12 cellular contexts compared by ENCODE assay signal in the genomic region with DNA sequence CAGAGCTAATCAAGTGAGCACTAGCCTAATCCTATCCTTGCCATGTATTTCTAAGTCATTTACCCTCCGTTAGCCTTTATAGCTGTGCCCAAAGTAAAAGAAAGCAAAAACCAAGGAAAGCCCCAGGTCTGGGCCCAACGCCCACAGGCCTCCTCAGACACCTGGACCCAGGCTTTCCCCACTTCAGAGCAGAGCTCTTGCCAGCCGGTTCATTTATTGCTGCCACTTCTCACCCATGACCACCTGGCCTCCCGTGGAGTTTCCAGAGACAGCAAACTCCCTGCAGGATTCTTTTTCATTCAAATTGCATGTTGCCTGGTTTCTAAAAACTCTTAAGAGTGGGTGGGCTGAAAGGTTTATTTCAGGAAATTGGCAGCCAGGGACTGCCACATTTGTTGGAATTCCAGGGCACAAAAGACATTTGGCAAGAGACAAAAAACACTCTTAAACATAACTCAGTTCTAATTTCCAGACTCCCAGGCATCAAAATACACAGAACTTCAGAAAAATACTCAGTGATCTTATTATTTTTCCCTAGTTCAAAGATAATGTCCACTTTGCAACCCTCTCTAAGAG. TPM values are rescaled to one million over a fixed set of nuclear protein-coding genes. Genes with fewer than 3 reads are reported as not detected.
DNase-seq lines count a peak whose midpoint lies in the region; ATAC-seq, FAIRE-seq and TF ChIP-seq lines count a peak whose summit lies in the region.
"Had no signal": no experiment of that assay in that cellular context is flagged by ENCODE, and none has a peak within 500 bp of the region (broad histone marks: within the 10 kb centered on the region; RNA-seq: fewer than 3 reads in every experiment).

No MANE protein-coding gene starts in this region.

- intact Hi-C loops in activated CD4-positive, alpha-beta memory T cell treated with anti-CD3 and anti-CD28 coated beads for 36 hours (cut with micrococcal nuclease), result no loop called here
- intact Hi-C loops in GM12878 (cut with micrococcal nuclease; ENCODE audit: unreplicated experiment), result loop anchor here (10.0 kb wide), 1 partner anchor 493 kb away; no protein-coding TSS in a partner anchor

- in situ Hi-C loops in GM12878 (cut with MboI), result loop anchor here (25.0 kb wide), 1 partner anchor 805 kb away; the partner anchor contains the start of gene SEC61G

- TF ChIP-seq CTCF in GM12878 (IDR thresholded peaks at IDR 0.05 in 2 of 3, conservative IDR thresholded peaks at IDR 0.05 in 1 of 3; ENCODE audit: control insufficient read depth in 2 of 3, extremely low read depth in 1 of 3, insufficient read depth in 1 of 3, low read depth in 3 of 3, low read length in 3 of 3), result no peak

- H3K9ac ChIP-seq in GM12878 (ENCODE audit: control insufficient read depth, insufficient read depth, low read length), result peak overlapping the region; percentile 22; the same call in 1 of the 2 replicates

- no peaks in the 10 kb centered on the region for H3K36me3 ChIP-seq in GM12878 (ENCODE audit: control insufficient read depth in 2 of 2, insufficient read depth in 2 of 2, low read length in 1 of 2)

- peak; percentile 16 for ATAC-seq in GM12878
- peak; percentile 33 to 36 for ATAC-seq in stimulated activated naive B cell treated with anti-CD40 and anti-IgM and Interleukin-4, amounts not matched to agents 10 μg/mL and 1 μg/mL and 100 μg/mL, for 72 hours (replicated peaks)

- no peak overlapping the region for H2AFZ ChIP-seq in GM12878 (ENCODE audit: control insufficient read depth, low read depth, low read length)

- H3K27me3 ChIP-seq in GM12878 (replicated peaks in 1 of 2; ENCODE audit: control insufficient read depth in 2 of 2, insufficient read depth in 2 of 2, low read length in 1 of 2), result no peaks in the 10 kb centered on the region
- H3K27me3 ChIP-seq: dorsolateral prefrontal cortex had no signal

- H3K4me3 Mint-ChIP-seq in activated CD4-positive, alpha-beta memory T cell treated with anti-CD3 and anti-CD28 coated beads for 36 hours, result peak overlapping the region; percentile 17
- no peak overlapping the region for H3K4me3 Mint-ChIP-seq in activated CD4-positive, alpha-beta memory T cell treated with anti-CD3 and anti-CD28 coated beads, Interleukin-2, amount 10 ng/mL, durations not matched to agents 7 days and 5 days
- H3K4me3 Mint-ChIP-seq in stimulated activated naive B cell treated with anti-CD40 and anti-IgM and Interleukin-4, amounts not matched to agents 10 μg/mL and 1 μg/mL and 100 μg/mL, for 72 hours, result peak overlapping the region; percentile 81 to 95

- peak overlapping the region; percentile 72 for H3K27ac ChIP-seq in GM12878 (ENCODE audit: control insufficient read depth, insufficient read depth)

- peaks cover 71% of the 10 kb centered on the region for H3K4me1 Mint-ChIP-seq in activated CD4-positive, alpha-beta memory T cell treated with anti-CD3 and anti-CD28 coated beads for 36 hours (ENCODE audit: low read depth)
- peaks cover 62% of the 10 kb centered on the region for H3K4me1 Mint-ChIP-seq in activated CD4-positive, alpha-beta memory T cell treated with anti-CD3 and anti-CD28 coated beads, Interleukin-2, amount 10 ng/mL, durations not matched to agents 7 days and 5 days
- peaks cover 59 to 75% of the 10 kb centered on the region in 2 donors for H3K4me1 Mint-ChIP-seq in stimulated activated naive B cell treated with anti-CD40 and anti-IgM and Interleukin-4, amounts not matched to agents 10 μg/mL and 1 μg/mL and 100 μg/mL, for 72 hours

- H3K4me3 ChIP-seq in GM12878, result peak overlapping the region; percentile 60
- H3K4me3 ChIP-seq: skin epidermis had no signal

- H3K9me3 ChIP-seq in GM12878 (replicated peaks; ENCODE audit: control insufficient read depth, insufficient read depth, low read length), result no peaks in the 10 kb centered on the region

- peaks cover 16% of the 10 kb centered on the region for H3K36me3 Mint-ChIP-seq in activated CD4-positive, alpha-beta memory T cell treated with anti-CD3 and anti-CD28 coated beads for 36 hours
- H3K36me3 Mint-ChIP-seq in activated CD4-positive, alpha-beta memory T cell treated with anti-CD3 and anti-CD28 coated beads, Interleukin-2, amount 10 ng/mL, durations not matched to agents 7 days and 5 days (ENCODE audit: low read depth), result peaks cover 6% of the 10 kb centered on the region
- H3K36me3 Mint-ChIP-seq in stimulated activated naive B cell treated with anti-CD40 and anti-IgM and Interleukin-4, amounts not matched to agents 10 μg/mL and 1 μg/mL and 100 μg/mL, for 72 hours, result peaks cover 15 to 37% of the 10 kb centered on the region in 2 donors

- peak overlapping the region; percentile 68 for H3K27ac Mint-ChIP-seq in activated CD4-positive, alpha-beta memory T cell treated with anti-CD3 and anti-CD28 coated beads for 36 hours
- no peak overlapping the region for H3K27ac Mint-ChIP-seq in activated CD4-positive, alpha-beta memory T cell treated with anti-CD3 and anti-CD28 coated beads, Interleukin-2, amount 10 ng/mL, durations not matched to agents 7 days and 5 days
- H3K27ac Mint-ChIP-seq in stimulated activated naive B cell treated with anti-CD40 and anti-IgM and Interleukin-4, amounts not matched to agents 10 μg/mL and 1 μg/mL and 100 μg/mL, for 72 hours, result peak overlapping the region; percentile 95

- no peak for TF ChIP-seq EP300 in GM12878 (IDR thresholded peaks at IDR 0.05; ENCODE audit: borderline replicate concordance in 1 of 2, control insufficient read depth in 1 of 2, low read depth in 2 of 2, low read length in 2 of 2)

- CTCF ChIA-PET in activated CD4-positive, alpha-beta memory T cell treated with anti-CD3 and anti-CD28 coated beads for 36 hours (lab: Charles Lee), result interaction anchor here (1.0 to 2.3 kb wide), 3 partner anchors 12 to 794 kb away, joined by 3 to 8 read pairs (median 8); no protein-coding TSS in a partner anchor
- CTCF ChIA-PET in activated CD4-positive, alpha-beta memory T cell treated with anti-CD3 and anti-CD28 coated beads, Interleukin-2, amount 10 ng/mL, durations not matched to agents 7 days and 5 days (lab: Charles Lee), result no interaction called here
- CTCF ChIA-PET in GM12878 (lab: Yijun Ruan, JAX), result interaction anchor here (0.9 to 5.2 kb wide), 11 partner anchors 9 to 287 kb away, joined by 3 to 45 read pairs (median 4); no protein-coding TSS in a partner anchor

- 1% methylated on average over 4 of the region's 4 CpGs for WGBS in GM12878 (ENCODE audit: insufficient coverage, insufficient replicate concordance, low lambda C conversion rate, missing lambda C conversion rate)

- peaks cover 44% of the 10 kb centered on the region for H3K4me1 ChIP-seq in GM12878 (ENCODE audit: control insufficient read depth, insufficient read depth, low read length)

- H3K79me2 ChIP-seq in GM12878 (ENCODE audit: control insufficient read depth, insufficient read depth, low read length), result peaks cover 96% of the 10 kb centered on the region

- no peak for FAIRE-seq in GM12878 (lab: Jason Lieb, UNC)

- no peak for TF ChIP-seq RAD21 in GM12878 (IDR thresholded peaks at IDR 0.05; ENCODE audit: insufficient read depth, low read depth, low read length)

- peaks cover 2% of the 10 kb centered on the region; the same call in 1 of the 2 replicates for H4K20me1 ChIP-seq in GM12878 (ENCODE audit: control insufficient read depth, insufficient read depth)

- POLR2A ChIA-PET in activated CD4-positive, alpha-beta memory T cell treated with anti-CD3 and anti-CD28 coated beads for 36 hours (lab: Charles Lee), result interaction anchor here (1.0 to 9.2 kb wide), 2 partner anchors 34 to 58 kb away, joined by 3 to 128 read pairs; no protein-coding TSS in a partner anchor
- POLR2A ChIA-PET in activated CD4-positive, alpha-beta memory T cell treated with anti-CD3 and anti-CD28 coated beads, Interleukin-2, amount 10 ng/mL, durations not matched to agents 7 days and 5 days (lab: Charles Lee), result interaction anchor here (1.1 kb wide), 1 partner anchor 35 kb away, joined by 3 read pairs; no protein-coding TSS in a partner anchor
- POLR2A ChIA-PET in GM12878 (lab: Charles Lee), result interaction anchor here (0.8 to 8.8 kb wide), 9 partner anchors 9 to 58 kb away, joined by 3 to 156 read pairs (median 7); no protein-coding TSS in a partner anchor

- TF ChIP-seq POLR2A in GM12878 (IDR thresholded peaks at IDR 0.05; ENCODE audit: low read depth, low read length), result no peak

- H3K27me3 Mint-ChIP-seq in activated CD4-positive, alpha-beta memory T cell treated with anti-CD3 and anti-CD28 coated beads for 36 hours, result no peaks in the 10 kb centered on the region
- H3K27me3 Mint-ChIP-seq in activated CD4-positive, alpha-beta memory T cell treated with anti-CD3 and anti-CD28 coated beads, Interleukin-2, amount 10 ng/mL, durations not matched to agents 7 days and 5 days, result no peaks in the 10 kb centered on the region
- no peaks in the 10 kb centered on the region for H3K27me3 Mint-ChIP-seq in stimulated activated naive B cell treated with anti-CD40 and anti-IgM and Interleukin-4, amounts not matched to agents 10 μg/mL and 1 μg/mL and 100 μg/mL, for 72 hours

- no peaks in the 10 kb centered on the region for H3K9me3 Mint-ChIP-seq in activated CD4-positive, alpha-beta memory T cell treated with anti-CD3 and anti-CD28 coated beads for 36 hours
- H3K9me3 Mint-ChIP-seq in activated CD4-positive, alpha-beta memory T cell treated with anti-CD3 and anti-CD28 coated beads, Interleukin-2, amount 10 ng/mL, durations not matched to agents 7 days and 5 days, result no peaks in the 10 kb centered on the region
- H3K9me3 Mint-ChIP-seq in stimulated activated naive B cell treated with anti-CD40 and anti-IgM and Interleukin-4, amounts not matched to agents 10 μg/mL and 1 μg/mL and 100 μg/mL, for 72 hours, result no peaks in the 10 kb centered on the region

- RAD21 ChIA-PET in GM12878 (lab: Charles Lee; ENCODE audit: unreplicated experiment), result interaction anchor here (1.2 to 11.6 kb wide), 11 partner anchors 9 to 135 kb away, joined by 3 to 245 read pairs (median 6); no protein-coding TSS in a partner anchor

- BruUV-seq in GM12878 (replicated peaks; lab: Mats Ljungman, UMichigan), result no TSS peak

- peak; percentile 41 for DNase-seq in activated CD4-positive, alpha-beta memory T cell treated with anti-CD3 and anti-CD28 coated beads for 36 hours
- no peak for DNase-seq in activated CD4-positive, alpha-beta memory T cell treated with anti-CD3 and anti-CD28 coated beads, Interleukin-2, amount 10 ng/mL, durations not matched to agents 7 days and 5 days
- peak; percentile 60 for DNase-seq in NCI-H2029 treated with DMSO at 0.1 percent for 48 hours (lab: John Stamatoyannopoulos, UW)
- DNase-seq in GM12878 (ENCODE audit: low read depth, low spot score), result no peak
- DNase-seq in stimulated activated naive B cell treated with anti-CD40 and anti-IgM and Interleukin-4, amounts not matched to agents 10 μg/mL and 1 μg/mL and 100 μg/mL, for 72 hours, result peak; percentile 53
- no peak for DNase-seq in H4 (ENCODE audit: low spot score)
- no peak for DNase-seq in stimulated activated naive CD4-positive, alpha-beta T cell treated with Interleukin-2 at 50 U/mL for 16 hours (lab: John Stamatoyannopoulos, UW)
- no peak for DNase-seq in central memory CD4-positive, alpha-beta T cell
- DNase-seq: activated effector memory CD4-positive, alpha-beta T cell treated with anti-CD3 and anti-CD28 coated beads, Interleukin-2, amount 50 U/mL, for 16 hours; dorsolateral prefrontal cortex; NCI-H774 had no signal

- SMC1A ChIA-PET in GM12878 (lab: Charles Lee; ENCODE audit: uncharacterized antibody, unreplicated experiment), result interaction anchor here (1.0 to 12.6 kb wide), 8 partner anchors 9 to 259 kb away, joined by 3 to 263 read pairs (median 66); no protein-coding TSS in a partner anchor

- peak overlapping the region; percentile 56 for H3K4me2 ChIP-seq in GM12878 (ENCODE audit: control insufficient read depth, insufficient read depth)

RNA-seq across cellular contexts. Expression of gene VOPP1, which starts 4.7 kb away (rescaled TPM):
- 10 to 100 TPM; 64.9 to 67.2 TPM for total RNA-seq in activated CD4-positive, alpha-beta memory T cell treated with anti-CD3 and anti-CD28 coated beads for 36 hours
- total RNA-seq in activated CD4-positive, alpha-beta memory T cell treated with anti-CD3 and anti-CD28 coated beads, Interleukin-2, amount 10 ng/mL, durations not matched to agents 7 days and 5 days, result 10 to 100 TPM; 51.4 to 52.7 TPM
- 130 and 131 TPM in 2 replicates for total RNA-seq in GM12878 (2013; cell fraction: nucleolus; rRNA removed)
- total RNA-seq in GM12878 (2014; rRNA removed) (198 and 200 TPM in 2 replicates), GM12878 (2014; rRNA removed; fragmentation: Illumina TruSeq; extraction: Trizol) (135 and 144 TPM in 2 replicates), GM12878 (2021) (205 and 206 TPM in 2 replicates)
- polyA plus RNA-seq in GM12878 (2011; ENCODE audit: low read depth), result 123 TPM
- polyA plus RNA-seq in GM12878 (2011; rRNA removed) (101 and 118 TPM in 2 replicates), GM12878 (2014; fragmentation: Illumina TruSeq; extraction: Trizol) (116 and 141 TPM in 2 replicates), GM12878 (2014; fragmentation: Nextera tagmentation; extraction: Ambion mirVana) (10 to 100 TPM; 32.8 to 78.5 TPM), GM12878 (2014; rRNA removed) (203 and 212 TPM in 2 replicates), GM12878 (2016; fragmentation: Nextera tagmentation; extraction: Ambion mirVana) (10 to 100 TPM; 54.4 to 71.5 TPM)
- polyA plus RNA-seq in GM12878 (2011; cell fraction: cytosol; rRNA removed), result 103 and 118 TPM in 2 replicates
- polyA plus RNA-seq in GM12878 (2011; cell fraction: nucleus; rRNA removed), result 51.0 and 62.5 TPM in 2 replicates
- 135 and 137 TPM in 2 replicates for polyA plus RNA-seq in GM12878 (2012)
- 139 and 160 TPM in 2 replicates for polyA minus RNA-seq in GM12878 (2011; rRNA and poly(A)+ RNA removed)
- polyA minus RNA-seq in GM12878 (2011; cell fraction: cytosol; rRNA and poly(A)+ RNA removed), result 60.1 and 81.5 TPM in 2 replicates
- 37.2 and 80.3 TPM in 2 replicates for polyA minus RNA-seq in GM12878 (2011; cell fraction: nucleus; rRNA and poly(A)+ RNA removed)
- total RNA-seq in H4 (2014; rRNA removed; shearing (Covaris generic)), result 148 and 152 TPM in 2 replicates

Comparison
In these comparisons a context has a peak if more than half of its experiments do, and no peak if none do; other contexts are left out.
1. DNase-seq: peak in activated CD4-positive, alpha-beta memory T cell treated with anti-CD3 and anti-CD28 coated beads for 36 hours (single experiment), NCI-H2029 treated with DMSO at 0.1 percent for 48 hours (single experiment) and stimulated activated naive B cell treated with anti-CD40 and anti-IgM and Interleukin-4, amounts not matched to agents 10 μg/mL and 1 μg/mL and 100 μg/mL, for 72 hours (single experiment); none in activated CD4-positive, alpha-beta memory T cell treated with anti-CD3 and anti-CD28 coated beads, Interleukin-2, amount 10 ng/mL, durations not matched to agents 7 days and 5 days (single experiment), GM12878 (single experiment), H4 (single experiment), stimulated activated naive CD4-positive, alpha-beta T cell treated with Interleukin-2 at 50 U/mL for 16 hours (single experiment) and central memory CD4-positive, alpha-beta T cell (single experiment).